Comparison of ENCODE assay signal across 8 cellular contexts in genomic region chr3:28241221-28242160, GRCh38. TPM values are rescaled to one million over a fixed set of nuclear protein-coding genes. Genes with fewer than 3 reads are reported as not detected.
DNase-seq lines count a peak whose midpoint lies in the region; ATAC-seq and TF ChIP-seq lines count a peak whose summit lies in the region.

Gene CMC1, plus strand, starts transcription at chr3:28241619. Its CDS starts 175 bp downstream, at chr3:28241794.

- ATAC-seq in GM19397 (IDR thresholded peaks at IDR 0.05; ENCODE audit: unreplicated experiment): peak; percentile 96
- peak; percentile 98 for ATAC-seq in HG03571 (IDR thresholded peaks at IDR 0.05; ENCODE audit: unreplicated experiment)

- peaks cover 41% of the 10 kb centered on the region for H3K4me1 Mint-ChIP-seq in CD14-positive monocyte

- DNase-seq in CD14-positive monocyte (ENCODE audit: low spot score) (peak; percentile 96), NCI-H82 (lab: John Stamatoyannopoulos, UW) (peak; percentile 97), dermis blood vessel endothelial cell (peak; percentile 97)
- DNase-seq in activated CD4-positive, alpha-beta T cell treated with anti-CD3 and anti-CD28 coated beads, Interleukin-2, amount 50 U/mL, for 48 hours: peak; percentile 98 to 99
- peak; percentile 96 for DNase-seq in stimulated activated CD4-positive, alpha-beta T cell treated with anti-CD3 and anti-CD28 coated beads, Interleukin-4, amount 100 ng/mL, for 24 hours

- intact Hi-C loops in CD14-positive monocyte (cut with micrococcal nuclease): no loop called here

- TF ChIP-seq RAD21 in liver (IDR thresholded peaks at IDR 0.05): peak; percentile 48 to 63

- H3K27ac ChIP-seq in liver (ENCODE audit: low read depth in 1 of 2, low read length in 2 of 2): peak within 1 kb of the TSS; percentile 76 to 89

- under 1% methylated on average over 68 of the region's 68 CpGs for WGBS in liver

- peaks cover 0 to 20% (median 10%) of the 10 kb centered on the region in 4 donors for H3K4me1 ChIP-seq in liver (ENCODE audit: control insufficient read depth in 4 of 4, insufficient read depth in 4 of 4, low read length in 3 of 4)

- H3K27me3 ChIP-seq in liver (ENCODE audit: control insufficient read depth in 4 of 4, insufficient read depth in 4 of 4, low read length in 3 of 4): no peaks in the 10 kb centered on the region

- peak within 1 kb of the TSS; percentile 85 to 94 (median 90) for H3K4me3 ChIP-seq in liver (ENCODE audit: low read depth in 1 of 3, low read length in 3 of 3)

- no peaks in the 10 kb centered on the region for H3K36me3 ChIP-seq in liver (ENCODE audit: control insufficient read depth in 4 of 4, insufficient read depth in 3 of 4, low read depth in 1 of 4, low read length in 3 of 4)

- H3K9me3 Mint-ChIP-seq in CD14-positive monocyte: peaks cover 0 to 4% (median 0%) of the 10 kb centered on the region in 7 donors

- TF ChIP-seq CTCF in CD14-positive monocyte (IDR thresholded peaks at IDR 0.05) (no peak), liver (IDR thresholded peaks at IDR 0.05; ENCODE audit: low read depth, low read length, missing input control) (no peak)

- no peaks in the 10 kb centered on the region for H3K27me3 Mint-ChIP-seq in CD14-positive monocyte (ENCODE audit: low read depth in 3 of 3)

- H3K9me3 ChIP-seq in liver (ENCODE audit: control insufficient read depth in 4 of 4, low read length in 3 of 4): no peaks in the 10 kb centered on the region

- H3K4me3 Mint-ChIP-seq in CD14-positive monocyte: peak within 1 kb of the TSS; percentile 91 to 93

- peaks cover 0 to 4% of the 10 kb centered on the region in 2 donors for H3K36me3 Mint-ChIP-seq in CD14-positive monocyte

- H3K9ac ChIP-seq in liver (ENCODE audit: low read depth in 1 of 2, low read length in 2 of 2): peak within 1 kb of the TSS; percentile 74 to 93

- H3K27ac Mint-ChIP-seq in CD14-positive monocyte: peak within 1 kb of the TSS; percentile 75 to 95 (median 90)

TF ChIP-seq in liver, 16 proteins besides CTCF, POLR2A, EP300 and RAD21:
- peak; percentile 36 for TF ChIP-seq NR2F2 (IDR thresholded peaks at IDR 0.05)
- peak; percentile 88 for TF ChIP-seq YY1 (IDR thresholded peaks at IDR 0.05)
- TF ChIP-seq SP1 (IDR thresholded peaks at IDR 0.05): peak; percentile 95
- peak; percentile 84 for TF ChIP-seq ZBTB33 (IDR thresholded peaks at IDR 0.05)
- peak; percentile 94 for TF ChIP-seq REST (IDR thresholded peaks at IDR 0.05)
- TF ChIP-seq RXRA (IDR thresholded peaks at IDR 0.05): peak; percentile 84 to 85
- TF ChIP-seq JUND (IDR thresholded peaks at IDR 0.05): peak; percentile 88 to 91
- peak; percentile 99 to 100 for TF ChIP-seq HNF4A (conservative IDR thresholded peaks at IDR 0.05)
- peak; percentile 45 for TF ChIP-seq FOXA2 (IDR thresholded peaks at IDR 0.05)
- peak; percentile 82 for TF ChIP-seq ATF3 (IDR thresholded peaks at IDR 0.05)
- no peak for TF ChIP-seq FOXA1 (IDR thresholded peaks at IDR 0.05)
- TF ChIP-seq HNF4G (IDR thresholded peaks at IDR 0.05): peak; percentile 99
- peak in 1 of 2 donors; percentile 54 for TF ChIP-seq EGR1 (IDR thresholded peaks at IDR 0.05; ENCODE audit: low read depth in 2 of 2)
- peak in 1 of 2 donors; percentile 85 for TF ChIP-seq GABPA (IDR thresholded peaks at IDR 0.05 in 1 of 2, conservative IDR thresholded peaks at IDR 0.05 in 1 of 2)
- TF ChIP-seq MAX (IDR thresholded peaks at IDR 0.05): peak; percentile 95
- peak; percentile 95 for TF ChIP-seq TAF1 (conservative IDR thresholded peaks at IDR 0.05)

RNA-seq across cellular contexts. Expression of gene CMC1, which starts in this region (rescaled TPM):
- polyA plus RNA-seq in CD14-positive monocyte (10 to 100 TPM; 40.5 to 43.9 TPM), liver (10 to 100 TPM; 26.9 to 58.4 TPM)
- total RNA-seq in dermis blood vessel endothelial cell (3.4 and 3.5 TPM in 2 replicates), liver (1 to 10 TPM; 4.2 TPM)

Comparison
In these comparisons a context has a peak if more than half of its experiments do, and no peak if none do; other contexts are left out.
1. Peak in every context shown above with its lines: DNase-seq, ATAC-seq, H3K4me3 ChIP-seq and H3K27ac ChIP-seq.